ENCODE assay signal across 1 cellular context in genomic region chr2:147374410-147374811, GRCh38.
TF ChIP-seq lines count a peak whose summit lies in the region.

No MANE protein-coding gene starts in this region.

TF ChIP-seq in GM23338, 12 proteins besides CTCF, POLR2A, EP300 and RAD21 (continued from another document):
- TF ChIP-seq EZH2phosphoT487 (IDR thresholded peaks at IDR 0.05; ENCODE audit: unreplicated experiment) (no peak), ZNF114 (CRISPR knock-in tag; IDR thresholded peaks at IDR 0.05) (no peak), REST (IDR thresholded peaks at IDR 0.05; ENCODE audit: unreplicated experiment) (no peak), CREB1 (CRISPR knock-in tag; IDR thresholded peaks at IDR 0.05; ENCODE audit: low read depth) (no peak), JUNB (IDR thresholded peaks at IDR 0.05; ENCODE audit: unreplicated experiment) (no peak)
